ENCODE assay signal across 20 cellular contexts in genomic region chr5:74364507-74364906, GRCh38.
A peak's percentile ranks its signal among the peaks of the same experiment; 100 is the strongest.
DNase-seq lines count a peak whose midpoint lies in the region; ATAC-seq and TF ChIP-seq lines count a peak whose summit lies in the region.
"Had no signal": no experiment of that assay in that cellular context is flagged by ENCODE, and none has a peak within 500 bp of the region (broad histone marks: within the 10 kb centered on the region; RNA-seq: fewer than 3 reads in every experiment).

No MANE protein-coding gene starts in this region.

- no peaks in the 10 kb centered on the region for H3K79me2 ChIP-seq in mesendoderm (ENCODE audit: control insufficient read depth, insufficient read depth, low read length)

- peaks cover 2% of the 10 kb centered on the region for H3K4me1 ChIP-seq in mesenchymal stem cell (ENCODE audit: control insufficient read depth, insufficient read depth, low read depth, low read length)
- H3K4me1 ChIP-seq in mesendoderm (ENCODE audit: control insufficient read depth, low read depth, low read length) = no peaks in the 10 kb centered on the region
- H3K4me1 ChIP-seq: A549 had no signal

- no peak overlapping the region for H2AFZ ChIP-seq in mesenchymal stem cell (ENCODE audit: low read depth, low read length)

- H3K27me3 Mint-ChIP-seq in osteocyte (ENCODE audit: unreplicated experiment) = no peaks in the 10 kb centered on the region
- peaks cover 2% of the 10 kb centered on the region for H3K27me3 Mint-ChIP-seq in activated T-cell treated with anti-CD3 and anti-CD28 coated beads, Interleukin-2, amount 50 U/mL, for 4 hours (ENCODE audit: low read depth)
- H3K27me3 Mint-ChIP-seq: CD4-positive, alpha-beta T cell had no signal

- ATAC-seq in activated T-cell treated with anti-CD3 and anti-CD28 coated beads, Interleukin-2, amount 50 U/mL, for 4 hours = no peak
- ATAC-seq: A549; CD8-positive, alpha-beta T cell had no signal

- H2BK5ac ChIP-seq in mesenchymal stem cell (ENCODE audit: low read depth, low read length, poor library complexity, severe bottlenecking) (peak overlapping the region; percentile 47), mesendoderm (ENCODE audit: low read length) (no peak overlapping the region)

- 94% methylated on average over 4 of the region's 4 CpGs for WGBS in mesenchymal stem cell
- WGBS in mesendoderm (ENCODE audit: extremely low coverage, insufficient coverage, low lambda C conversion rate) = no CpG with 5 or more reads among the region's 4 CpGs

- H3K36me3 ChIP-seq in mesenchymal stem cell (ENCODE audit: control insufficient read depth in 1 of 2, insufficient read depth in 2 of 2, low read depth in 1 of 2, low read length in 2 of 2) (no peaks in the 10 kb centered on the region), mesendoderm (ENCODE audit: control insufficient read depth, insufficient read depth, low read length) (no peaks in the 10 kb centered on the region)
- H3K36me3 ChIP-seq: BLaER1 treated with 17β-estradiol and CSF1 and Interleukin-3, amounts not matched to agents 10 nM and 100 nM had no signal

- H3K23ac ChIP-seq in mesenchymal stem cell (ENCODE audit: low read length in 2 of 2) (no peak overlapping the region), mesendoderm (ENCODE audit: low read length) (no peak overlapping the region)

- H3K4me2 ChIP-seq in mesenchymal stem cell (ENCODE audit: low read length, poor library complexity, severe bottlenecking) (no peak overlapping the region), mesendoderm (ENCODE audit: low read length) (no peak overlapping the region)
- H3K4me2 ChIP-seq: A549 had no signal

- no peak overlapping the region for H2BK15ac ChIP-seq in mesenchymal stem cell (ENCODE audit: low read depth, poor library complexity, severe bottlenecking)
- no peak overlapping the region for H2BK15ac ChIP-seq in mesendoderm (replicated peaks; ENCODE audit: low read depth)

- DNase-seq in ecto neural progenitor cell (ENCODE audit: low spot score) (peak; percentile 24), mesenchymal stem cell (no peak), osteocyte (ENCODE audit: extremely low spot score, unreplicated experiment) (peak; percentile 66), mesendoderm (no peak), pons (ENCODE audit: low spot score) (no peak), kidney glomerular epithelial cell (lab: John Stamatoyannopoulos, UW) (no peak)
- DNase-seq in activated T-cell treated with anti-CD3 and anti-CD28 coated beads, Interleukin-2, amount 50 U/mL, for 4 hours = no peak
- DNase-seq: AML-193; Caco-2; Calu3; CD4-positive, alpha-beta T cell; CD8-positive, alpha-beta T cell; DMS79 treated with DMSO at 0.1 percent for 48 hours; GF-D8 had no signal

- no peak for TF ChIP-seq CTCF in osteocyte (IDR thresholded peaks at IDR 0.05)

- H3K4me3 ChIP-seq in mesenchymal stem cell (ENCODE audit: insufficient read depth in 1 of 2, low read depth in 1 of 2, low read length in 2 of 2) (no peak overlapping the region), mesendoderm (ENCODE audit: low read length) (no peak overlapping the region)
- H3K4me3 ChIP-seq: A549; BLaER1 treated with 17β-estradiol and CSF1 and Interleukin-3, amounts not matched to agents 10 nM and 100 nM had no signal

- H3K4me3 Mint-ChIP-seq in osteocyte (ENCODE audit: unreplicated experiment) = no peak overlapping the region
- H3K4me3 Mint-ChIP-seq in activated T-cell treated with anti-CD3 and anti-CD28 coated beads, Interleukin-2, amount 50 U/mL, for 4 hours = no peak overlapping the region
- H3K4me3 Mint-ChIP-seq: B cell; CD4-positive, alpha-beta T cell; CD8-positive, alpha-beta T cell had no signal

- peaks cover 14% of the 10 kb centered on the region for H3K9me3 ChIP-seq in mesenchymal stem cell (ENCODE audit: control insufficient read depth, low read length)
- H3K9me3 ChIP-seq: A549, Caco-2 had no signal

- H2BK120ac ChIP-seq in mesenchymal stem cell (ENCODE audit: low read depth, low read length) (no peak overlapping the region), mesendoderm (ENCODE audit: low read depth, low read length) (no peak overlapping the region)

- H4K8ac ChIP-seq in mesenchymal stem cell (ENCODE audit: low read length) (no peak overlapping the region), mesendoderm (ENCODE audit: low read depth, low read length) (no peak overlapping the region)

- H3K56ac ChIP-seq in mesendoderm (ENCODE audit: low read length) = no peak overlapping the region

- H2AK5ac ChIP-seq in mesenchymal stem cell (ENCODE audit: low read length, severe bottlenecking) (no peak overlapping the region), mesendoderm (ENCODE audit: low read length) (no peak overlapping the region)

- H3K14ac ChIP-seq in mesenchymal stem cell (ENCODE audit: low read length in 2 of 2) = peak overlapping the region in 1 of 2 experiments; percentile 68

- peaks cover 4% of the 10 kb centered on the region for H3K9me3 Mint-ChIP-seq in osteocyte (ENCODE audit: unreplicated experiment)
- H3K9me3 Mint-ChIP-seq in activated T-cell treated with anti-CD3 and anti-CD28 coated beads, Interleukin-2, amount 50 U/mL, for 4 hours = no peaks in the 10 kb centered on the region
- H3K9me3 Mint-ChIP-seq: CD4-positive, alpha-beta T cell; CD8-positive, alpha-beta T cell had no signal

- no peaks in the 10 kb centered on the region for H3K4me1 Mint-ChIP-seq in osteocyte (ENCODE audit: unreplicated experiment)
- no peaks in the 10 kb centered on the region for H3K4me1 Mint-ChIP-seq in activated T-cell treated with anti-CD3 and anti-CD28 coated beads, Interleukin-2, amount 50 U/mL, for 4 hours (ENCODE audit: low read depth)

- no peak overlapping the region for H3K27ac Mint-ChIP-seq in osteocyte (ENCODE audit: unreplicated experiment)
- H3K27ac Mint-ChIP-seq: B cell; CD4-positive, alpha-beta T cell; CD8-positive, alpha-beta T cell had no signal

- no peak overlapping the region for H4K5ac ChIP-seq in mesendoderm (ENCODE audit: low read length)

- H2BK12ac ChIP-seq in mesenchymal stem cell (ENCODE audit: low read length in 2 of 2) = no peak overlapping the region

- H3K27me3 ChIP-seq in mesenchymal stem cell (ENCODE audit: control insufficient read depth in 1 of 2, insufficient read depth in 1 of 2, low read length in 2 of 2) = peaks cover 0 to 3% of the 10 kb centered on the region in 2 experiments
- no peaks in the 10 kb centered on the region for H3K27me3 ChIP-seq in mesendoderm (ENCODE audit: insufficient read depth, low read length, poor library complexity)
- H3K27me3 ChIP-seq: BLaER1 treated with 17β-estradiol and CSF1 and Interleukin-3, amounts not matched to agents 10 nM and 100 nM had no signal

- H3K79me1 ChIP-seq in mesenchymal stem cell (replicated peaks; ENCODE audit: low read length, poor library complexity, severe bottlenecking) (no peaks in the 10 kb centered on the region), mesendoderm (ENCODE audit: low read length) (no peaks in the 10 kb centered on the region)

- H3K4ac ChIP-seq in mesenchymal stem cell (ENCODE audit: low read depth in 1 of 2, low read length in 2 of 2) = no peak overlapping the region
- no peak overlapping the region for H3K4ac ChIP-seq in mesendoderm (ENCODE audit: low read depth, low read length)

- no peak overlapping the region for H3K18ac ChIP-seq in mesenchymal stem cell (ENCODE audit: low read depth in 1 of 2, low read length in 2 of 2)
- no peak overlapping the region for H3K18ac ChIP-seq in mesendoderm (ENCODE audit: low read length)

- no peaks in the 10 kb centered on the region for H3K36me3 Mint-ChIP-seq in osteocyte (ENCODE audit: unreplicated experiment)
- H3K36me3 Mint-ChIP-seq in activated T-cell treated with anti-CD3 and anti-CD28 coated beads, Interleukin-2, amount 50 U/mL, for 4 hours (ENCODE audit: insufficient read depth) = no peaks in the 10 kb centered on the region
- H3K36me3 Mint-ChIP-seq: CD8-positive, alpha-beta T cell had no signal

- H3K9ac ChIP-seq in mesenchymal stem cell (ENCODE audit: low read length) (no peak overlapping the region), mesendoderm (ENCODE audit: low read length) (no peak overlapping the region)
- H3K9ac ChIP-seq: BLaER1 treated with 17β-estradiol and CSF1 and Interleukin-3, amounts not matched to agents 10 nM and 100 nM had no signal

- H4K91ac ChIP-seq in mesenchymal stem cell (ENCODE audit: low read length) = peak overlapping the region; percentile 36

- no peak overlapping the region for H3K27ac ChIP-seq in mesenchymal stem cell (ENCODE audit: low read length, poor library complexity, severe bottlenecking)
- H3K27ac ChIP-seq in temporal lobe (ENCODE audit: low read depth, low read length) = peak overlapping the region; percentile 12
- no peak overlapping the region for H3K27ac ChIP-seq in mesendoderm (ENCODE audit: low read depth, low read length)
- H3K27ac ChIP-seq: 22Rv1, A549, C4-2B had no signal

Comparison
In these comparisons a context has a peak if more than half of its experiments do, and no peak if none do; other contexts are left out.
1. DNase-seq: peak in ecto neural progenitor cell (single experiment) and osteocyte (single experiment); none in mesenchymal stem cell (single experiment), activated T-cell treated with anti-CD3 and anti-CD28 coated beads, Interleukin-2, amount 50 U/mL, for 4 hours (single experiment), mesendoderm (single experiment), pons (single experiment) and kidney glomerular epithelial cell (single experiment).